8 cellular contexts compared by ENCODE assay signal in the genomic region with DNA sequence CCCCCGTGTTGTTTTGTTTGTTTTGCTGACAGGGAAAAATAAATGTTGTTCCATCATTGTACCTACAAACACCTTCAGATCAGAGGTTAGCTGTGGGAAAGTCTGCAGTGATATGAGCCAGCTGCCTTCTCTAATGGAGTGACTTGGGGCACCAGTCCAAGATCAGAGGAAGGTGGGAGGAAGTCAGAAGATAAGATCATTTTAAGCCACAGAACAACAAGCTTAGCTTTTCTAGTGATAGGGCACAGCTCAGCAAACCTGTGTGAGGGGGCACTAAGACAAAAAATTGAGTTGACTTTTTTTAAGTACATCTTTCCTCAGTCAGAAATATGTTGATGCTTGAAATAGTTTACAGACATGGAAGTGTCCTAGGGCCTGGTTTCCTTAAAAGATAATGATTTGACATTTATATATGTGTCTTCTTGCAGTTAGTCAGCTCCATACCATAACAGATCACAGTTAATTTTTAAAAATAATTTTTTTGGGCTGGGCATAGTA.
DNase-seq lines count a peak whose midpoint lies in the region; ATAC-seq and TF ChIP-seq lines count a peak whose summit lies in the region.

No MANE protein-coding gene starts in this region.

- H3K36me3 ChIP-seq in A673 (ENCODE audit: insufficient read depth, low read length, poor library complexity, severe bottlenecking) (no peaks in the 10 kb centered on the region), PC-3 (ENCODE audit: low read depth, low read length) (peaks cover 19% of the 10 kb centered on the region; the same call in 1 of the 2 replicates), ascending aorta (no peaks in the 10 kb centered on the region), muscle layer of duodenum (ENCODE audit: control insufficient read depth in 1 of 2, insufficient read depth in 2 of 2, low read length in 2 of 2) (no peaks in the 10 kb centered on the region), upper lobe of right lung (no peaks in the 10 kb centered on the region)

- H3F3A ChIP-seq in PC-3 (ENCODE audit: low read length, unreplicated experiment): peaks cover 7% of the 10 kb centered on the region

- H3K79me2 ChIP-seq in PC-3 (ENCODE audit: low read length): no peaks in the 10 kb centered on the region

- no peak overlapping the region for H3K4me2 ChIP-seq in PC-3 (ENCODE audit: low read length)

- peak; percentile 26 for DNase-seq in A673 (ENCODE audit: low spot score)
- peak; percentile 38 for DNase-seq in PC-3
- DNase-seq in ascending aorta (ENCODE audit: low spot score in 2 of 2): no peak
- no peak for DNase-seq in upper lobe of right lung

- POLR2A ChIA-PET in A673 (lab: Charles Lee; ENCODE audit: low non-redundant PET) (interaction anchor here (0.5 kb wide), 1 partner anchor 39 kb away, joined by 5 read pairs; no protein-coding TSS in a partner anchor), PC-3 (lab: Charles Lee; ENCODE audit: unreplicated experiment) (no interaction called here)

- H3K9me3 ChIP-seq in A673 (ENCODE audit: low read depth, low read length, poor library complexity, severe bottlenecking) (no peaks in the 10 kb centered on the region), PC-3 (ENCODE audit: low read length) (no peaks in the 10 kb centered on the region), ascending aorta (no peaks in the 10 kb centered on the region), muscle layer of duodenum (ENCODE audit: control insufficient read depth in 1 of 2, low read length in 2 of 2) (no peaks in the 10 kb centered on the region), upper lobe of right lung (no peaks in the 10 kb centered on the region)

- H4K20me1 ChIP-seq in PC-3 (ENCODE audit: low read length): no peaks in the 10 kb centered on the region

- H3K27ac ChIP-seq in A673 (ENCODE audit: low read depth, low read length, poor library complexity, severe bottlenecking) (peak overlapping the region; percentile 69), PC-3 (ENCODE audit: low read length) (no peak overlapping the region), ascending aorta (no peak overlapping the region), muscle layer of duodenum (ENCODE audit: low read length) (peak overlapping the region; percentile 10), upper lobe of right lung (peak overlapping the region; percentile 56)

- peak; percentile 25 for ATAC-seq in GM19035 (IDR thresholded peaks at IDR 0.05; ENCODE audit: unreplicated experiment)
- peak; percentile 33; the same call in 1 of the 2 replicates for ATAC-seq in PC-3
- ATAC-seq in upper lobe of right lung: no peak
- ATAC-seq in GM19328 (IDR thresholded peaks at IDR 0.05; ENCODE audit: unreplicated experiment): no peak
- no peak for ATAC-seq in GM21619 (IDR thresholded peaks at IDR 0.05; ENCODE audit: unreplicated experiment)

- CTCF ChIA-PET in A673 (lab: Charles Lee): no interaction called here
- CTCF ChIA-PET in PC-3 (lab: Charles Lee): no interaction called here

- no peaks in the 10 kb centered on the region for H3K9me2 ChIP-seq in PC-3 (replicated peaks; ENCODE audit: low read length)

- BruUV-seq in A673 (replicated peaks; lab: Mats Ljungman, UMichigan): no TSS peak
- BruUV-seq in PC-3 (replicated peaks; lab: Mats Ljungman, UMichigan): no TSS peak

- peak overlapping the region; percentile 32 for H3K4me3 ChIP-seq in A673 (ENCODE audit: low read depth, low read length, poor library complexity, severe bottlenecking)
- no peak overlapping the region for H3K4me3 ChIP-seq in PC-3 (ENCODE audit: low read length)
- peak overlapping the region; percentile 31 to 43 for H3K4me3 ChIP-seq in ascending aorta
- peak overlapping the region in 1 of 2 donors; percentile 43 for H3K4me3 ChIP-seq in muscle layer of duodenum (ENCODE audit: low read depth in 1 of 2, low read length in 2 of 2)
- H3K4me3 ChIP-seq in upper lobe of right lung: no peak overlapping the region

- intact Hi-C loops in A673 (cut with micrococcal nuclease; ENCODE audit: unreplicated experiment): no loop called here
- intact Hi-C loops in PC-3 (cut with micrococcal nuclease): no loop called here
- intact Hi-C loops in ascending aorta (cut with DNase I): loop anchor here (10.0 kb wide), 1 partner anchor 321 kb away; no protein-coding TSS in a partner anchor
- intact Hi-C loops in upper lobe of right lung (cut with DNase I): no loop called here

- H3K9ac ChIP-seq in PC-3 (ENCODE audit: low read length): no peak overlapping the region

- TF ChIP-seq CTCF in A673 (conservative IDR thresholded peaks at IDR 0.05; ENCODE audit: low read depth, low read length): no peak
- no peak for TF ChIP-seq CTCF in PC-3 (conservative IDR thresholded peaks at IDR 0.05; ENCODE audit: low read depth, low read length)
- TF ChIP-seq CTCF in ascending aorta (IDR thresholded peaks at IDR 0.05): no peak
- TF ChIP-seq CTCF in upper lobe of right lung (IDR thresholded peaks at IDR 0.05): no peak

- H2AFZ ChIP-seq in PC-3 (ENCODE audit: low read length): no peak overlapping the region

- H3K27me3 ChIP-seq in A673 (replicated peaks; ENCODE audit: insufficient read depth, low read depth, low read length, poor library complexity) (no peaks in the 10 kb centered on the region), PC-3 (ENCODE audit: low read length) (no peaks in the 10 kb centered on the region), ascending aorta (no peaks in the 10 kb centered on the region), muscle layer of duodenum (ENCODE audit: low read depth, low read length) (no peaks in the 10 kb centered on the region), upper lobe of right lung (no peaks in the 10 kb centered on the region)

- H3K4me1 ChIP-seq in A673 (ENCODE audit: insufficient read depth, low read length, poor library complexity, severe bottlenecking): peaks cover 51% of the 10 kb centered on the region
- peaks cover 9% of the 10 kb centered on the region for H3K4me1 ChIP-seq in PC-3 (ENCODE audit: insufficient read depth, low read length)
- peaks cover 4 to 12% of the 10 kb centered on the region in 2 donors for H3K4me1 ChIP-seq in ascending aorta
- peaks cover 8 to 43% of the 10 kb centered on the region in 2 donors for H3K4me1 ChIP-seq in muscle layer of duodenum (ENCODE audit: control insufficient read depth in 1 of 2, insufficient read depth in 2 of 2, low read length in 2 of 2)
- H3K4me1 ChIP-seq in upper lobe of right lung: peaks cover 30% of the 10 kb centered on the region

Comparison
In these comparisons a context has a peak if more than half of its experiments do, and no peak if none do; other contexts are left out.
1. DNase-seq: peak in A673 (single experiment) and PC-3 (single experiment); none in ascending aorta (0 of 2) and upper lobe of right lung (single experiment).
2. H3K27ac ChIP-seq: peak in A673 (single experiment), muscle layer of duodenum (single experiment) and upper lobe of right lung (single experiment); none in PC-3 (single experiment) and ascending aorta (0 of 2).
3. H3K4me3 ChIP-seq: peak in A673 (single experiment) and ascending aorta (2 of 2); none in PC-3 (single experiment) and upper lobe of right lung (single experiment).
4. ATAC-seq: peak in GM19035 (single experiment) and PC-3 (single experiment); none in upper lobe of right lung (single experiment), GM19328 (single experiment) and GM21619 (single experiment).